1 cellular context compared by ENCODE assay signal in the genomic region with DNA sequence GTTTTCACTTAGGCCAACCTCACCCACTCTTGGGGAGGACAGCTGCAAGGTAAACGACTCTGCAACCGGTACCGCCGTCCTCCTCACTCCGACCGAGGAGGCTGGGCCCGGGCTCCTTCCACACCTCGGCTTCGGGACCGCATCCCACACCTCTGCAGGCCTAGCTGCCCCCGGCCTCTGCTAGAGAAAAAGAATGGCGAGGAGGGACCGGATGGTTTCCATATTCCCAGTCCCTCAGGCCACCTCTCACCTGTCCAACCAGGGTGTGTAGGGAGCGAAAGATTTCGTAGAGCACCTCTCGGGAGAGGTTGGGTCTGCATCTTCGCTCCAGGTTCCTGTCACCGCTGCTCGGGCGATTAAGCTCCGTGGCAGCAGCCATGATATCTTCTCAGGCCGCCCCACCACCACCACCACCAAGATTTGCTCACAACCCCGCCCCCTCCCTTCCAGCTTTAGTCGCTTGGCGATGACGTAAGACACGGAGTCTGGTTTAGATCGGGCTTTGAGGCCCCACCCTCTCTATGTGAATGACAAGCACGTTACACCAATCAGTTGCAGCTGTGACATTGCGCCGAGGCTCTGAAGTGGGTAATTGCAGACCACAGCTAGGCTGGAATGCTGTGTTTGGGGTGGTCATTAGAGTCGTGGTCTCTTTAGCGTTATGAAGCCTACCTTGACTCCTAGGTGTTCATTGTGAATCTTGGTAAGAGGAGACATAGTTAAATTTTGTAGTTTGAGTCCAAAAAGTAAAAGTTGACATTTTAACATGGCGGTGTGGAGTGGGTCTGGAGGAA.
TF ChIP-seq lines count a peak whose summit lies in the region.

Gene MBIP, minus strand, starts transcription at position 428 of the 794 bp plus-strand sequence. Its CDS starts 49 bp downstream, at position 379.

TF ChIP-seq in HepG2, 621 proteins besides CTCF, POLR2A, EP300 and RAD21 (continued from another document and continues in another):
- TF ChIP-seq, protein P1, sequence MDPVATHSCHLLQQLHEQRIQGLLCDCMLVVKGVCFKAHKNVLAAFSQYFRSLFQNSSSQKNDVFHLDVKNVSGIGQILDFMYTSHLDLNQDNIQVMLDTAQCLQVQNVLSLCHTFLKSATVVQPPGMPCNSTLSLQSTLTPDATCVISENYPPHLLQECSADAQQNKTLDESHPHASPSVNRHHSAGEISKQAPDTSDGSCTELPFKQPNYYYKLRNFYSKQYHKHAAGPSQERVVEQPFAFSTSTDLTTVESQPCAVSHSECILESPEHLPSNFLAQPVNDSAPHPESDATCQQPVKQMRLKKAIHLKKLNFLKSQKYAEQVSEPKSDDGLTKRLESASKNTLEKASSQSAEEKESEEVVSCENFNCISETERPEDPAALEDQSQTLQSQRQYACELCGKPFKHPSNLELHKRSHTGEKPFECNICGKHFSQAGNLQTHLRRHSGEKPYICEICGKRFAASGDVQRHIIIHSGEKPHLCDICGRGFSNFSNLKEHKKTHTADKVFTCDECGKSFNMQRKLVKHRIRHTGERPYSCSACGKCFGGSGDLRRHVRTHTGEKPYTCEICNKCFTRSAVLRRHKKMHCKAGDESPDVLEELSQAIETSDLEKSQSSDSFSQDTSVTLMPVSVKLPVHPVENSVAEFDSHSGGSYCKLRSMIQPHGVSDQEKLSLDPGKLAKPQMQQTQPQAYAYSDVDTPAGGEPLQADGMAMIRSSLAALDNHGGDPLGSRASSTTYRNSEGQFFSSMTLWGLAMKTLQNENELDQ (CRISPR knock-in tag; IDR thresholded peaks at IDR 0.05; ENCODE audit: borderline replicate concordance): no peak; the same call in none of the 2 replicates
- TF ChIP-seq, protein P2, sequence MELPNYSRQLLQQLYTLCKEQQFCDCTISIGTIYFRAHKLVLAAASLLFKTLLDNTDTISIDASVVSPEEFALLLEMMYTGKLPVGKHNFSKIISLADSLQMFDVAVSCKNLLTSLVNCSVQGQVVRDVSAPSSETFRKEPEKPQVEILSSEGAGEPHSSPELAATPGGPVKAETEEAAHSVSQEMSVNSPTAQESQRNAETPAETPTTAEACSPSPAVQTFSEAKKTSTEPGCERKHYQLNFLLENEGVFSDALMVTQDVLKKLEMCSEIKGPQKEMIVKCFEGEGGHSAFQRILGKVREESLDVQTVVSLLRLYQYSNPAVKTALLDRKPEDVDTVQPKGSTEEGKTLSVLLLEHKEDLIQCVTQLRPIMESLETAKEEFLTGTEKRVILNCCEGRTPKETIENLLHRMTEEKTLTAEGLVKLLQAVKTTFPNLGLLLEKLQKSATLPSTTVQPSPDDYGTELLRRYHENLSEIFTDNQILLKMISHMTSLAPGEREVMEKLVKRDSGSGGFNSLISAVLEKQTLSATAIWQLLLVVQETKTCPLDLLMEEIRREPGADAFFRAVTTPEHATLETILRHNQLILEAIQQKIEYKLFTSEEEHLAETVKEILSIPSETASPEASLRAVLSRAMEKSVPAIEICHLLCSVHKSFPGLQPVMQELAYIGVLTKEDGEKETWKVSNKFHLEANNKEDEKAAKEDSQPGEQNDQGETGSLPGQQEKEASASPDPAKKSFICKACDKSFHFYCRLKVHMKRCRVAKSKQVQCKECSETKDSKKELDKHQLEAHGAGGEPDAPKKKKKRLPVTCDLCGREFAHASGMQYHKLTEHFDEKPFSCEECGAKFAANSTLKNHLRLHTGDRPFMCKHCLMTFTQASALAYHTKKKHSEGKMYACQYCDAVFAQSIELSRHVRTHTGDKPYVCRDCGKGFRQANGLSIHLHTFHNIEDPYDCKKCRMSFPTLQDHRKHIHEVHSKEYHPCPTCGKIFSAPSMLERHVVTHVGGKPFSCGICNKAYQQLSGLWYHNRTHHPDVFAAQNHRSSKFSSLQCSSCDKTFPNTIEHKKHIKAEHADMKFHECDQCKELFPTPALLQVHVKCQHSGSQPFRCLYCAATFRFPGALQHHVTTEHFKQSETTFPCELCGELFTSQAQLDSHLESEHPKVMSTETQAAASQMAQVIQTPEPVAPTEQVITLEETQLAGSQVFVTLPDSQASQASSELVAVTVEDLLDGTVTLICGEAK (IDR thresholded peaks at IDR 0.05): no peak
- TF ChIP-seq, protein P2 (CRISPR knock-in tag; IDR thresholded peaks at IDR 0.05): no peak; the same call in 1 of the 2 replicates
- no peak for TF ChIP-seq NFIB (CRISPR knock-in tag; IDR thresholded peaks at IDR 0.05; ENCODE audit: borderline replicate concordance)
- peak; percentile 63; the same call in 1 of the 2 replicates for TF ChIP-seq ZSCAN12 (CRISPR knock-in tag; IDR thresholded peaks at IDR 0.05)
- peak; percentile 21; the same call in 1 of the 2 replicates for TF ChIP-seq ZBTB34 (CRISPR knock-in tag; IDR thresholded peaks at IDR 0.05)
- TF ChIP-seq, protein P3, sequence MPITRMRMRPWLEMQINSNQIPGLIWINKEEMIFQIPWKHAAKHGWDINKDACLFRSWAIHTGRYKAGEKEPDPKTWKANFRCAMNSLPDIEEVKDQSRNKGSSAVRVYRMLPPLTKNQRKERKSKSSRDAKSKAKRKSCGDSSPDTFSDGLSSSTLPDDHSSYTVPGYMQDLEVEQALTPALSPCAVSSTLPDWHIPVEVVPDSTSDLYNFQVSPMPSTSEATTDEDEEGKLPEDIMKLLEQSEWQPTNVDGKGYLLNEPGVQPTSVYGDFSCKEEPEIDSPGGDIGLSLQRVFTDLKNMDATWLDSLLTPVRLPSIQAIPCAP (CRISPR knock-in tag; IDR thresholded peaks at IDR 0.05; ENCODE audit: low read depth): no peak
- TF ChIP-seq FOSL1 (CRISPR knock-in tag; IDR thresholded peaks at IDR 0.05; ENCODE audit: borderline replicate concordance): no peak
- peak; percentile 6; the same call in 1 of the 2 replicates for TF ChIP-seq PPARG (CRISPR knock-in tag; conservative IDR thresholded peaks at IDR 0.05)
- peak; percentile 96 for TF ChIP-seq ZNF33B (CRISPR knock-in tag; IDR thresholded peaks at IDR 0.05)
- TF ChIP-seq THRA (CRISPR knock-in tag; IDR thresholded peaks at IDR 0.05; ENCODE audit: borderline replicate concordance): peak; percentile 47; the same call in 1 of the 2 replicates
- TF ChIP-seq CHD2 (IDR thresholded peaks at IDR 0.05; ENCODE audit: low read depth, low read length): peak; percentile 76; the same call in 1 of the 2 replicates
- TF ChIP-seq SMYD3 (CRISPR knock-in tag; IDR thresholded peaks at IDR 0.05): peak; percentile 44; the same call in 1 of the 2 replicates
- no peak for TF ChIP-seq STAG1 (CRISPR knock-in tag; IDR thresholded peaks at IDR 0.05)
- no peak for TF ChIP-seq FOXK2 (IDR thresholded peaks at IDR 0.05)
- TF ChIP-seq, protein P4, sequence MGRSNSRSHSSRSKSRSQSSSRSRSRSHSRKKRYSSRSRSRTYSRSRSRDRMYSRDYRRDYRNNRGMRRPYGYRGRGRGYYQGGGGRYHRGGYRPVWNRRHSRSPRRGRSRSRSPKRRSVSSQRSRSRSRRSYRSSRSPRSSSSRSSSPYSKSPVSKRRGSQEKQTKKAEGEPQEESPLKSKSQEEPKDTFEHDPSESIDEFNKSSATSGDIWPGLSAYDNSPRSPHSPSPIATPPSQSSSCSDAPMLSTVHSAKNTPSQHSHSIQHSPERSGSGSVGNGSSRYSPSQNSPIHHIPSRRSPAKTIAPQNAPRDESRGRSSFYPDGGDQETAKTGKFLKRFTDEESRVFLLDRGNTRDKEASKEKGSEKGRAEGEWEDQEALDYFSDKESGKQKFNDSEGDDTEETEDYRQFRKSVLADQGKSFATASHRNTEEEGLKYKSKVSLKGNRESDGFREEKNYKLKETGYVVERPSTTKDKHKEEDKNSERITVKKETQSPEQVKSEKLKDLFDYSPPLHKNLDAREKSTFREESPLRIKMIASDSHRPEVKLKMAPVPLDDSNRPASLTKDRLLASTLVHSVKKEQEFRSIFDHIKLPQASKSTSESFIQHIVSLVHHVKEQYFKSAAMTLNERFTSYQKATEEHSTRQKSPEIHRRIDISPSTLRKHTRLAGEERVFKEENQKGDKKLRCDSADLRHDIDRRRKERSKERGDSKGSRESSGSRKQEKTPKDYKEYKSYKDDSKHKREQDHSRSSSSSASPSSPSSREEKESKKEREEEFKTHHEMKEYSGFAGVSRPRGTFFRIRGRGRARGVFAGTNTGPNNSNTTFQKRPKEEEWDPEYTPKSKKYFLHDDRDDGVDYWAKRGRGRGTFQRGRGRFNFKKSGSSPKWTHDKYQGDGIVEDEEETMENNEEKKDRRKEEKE (IDR thresholded peaks at IDR 0.05): no peak
- no peak for TF ChIP-seq LCORL (IDR thresholded peaks at IDR 0.05)
- peak; percentile 58 for TF ChIP-seq LCORL (CRISPR knock-in tag; IDR thresholded peaks at IDR 0.05)
- TF ChIP-seq ZNF354B (CRISPR knock-in tag; IDR thresholded peaks at IDR 0.05): peak; percentile 73; the same call in 1 of the 2 replicates
- no peak; the same call in 1 of the 2 replicates for TF ChIP-seq JDP2 (CRISPR knock-in tag; IDR thresholded peaks at IDR 0.05; ENCODE audit: borderline replicate concordance)
- no peak; the same call in 1 of the 2 replicates for TF ChIP-seq ZMAT3 (CRISPR knock-in tag; conservative IDR thresholded peaks at IDR 0.05)
- peak; percentile 24 for TF ChIP-seq ZNF18 (CRISPR knock-in tag; IDR thresholded peaks at IDR 0.05; ENCODE audit: insufficient replicate concordance)
- TF ChIP-seq GATA4 (IDR thresholded peaks at IDR 0.05; ENCODE audit: borderline replicate concordance, low read depth): no peak; the same call in 1 of the 2 replicates
- 0 out of 2 replicates have a peak, but pooled peaks have one; percentile 16 for TF ChIP-seq RBAK (CRISPR knock-in tag; IDR thresholded peaks at IDR 0.05)
- TF ChIP-seq MZF1 (CRISPR knock-in tag; IDR thresholded peaks at IDR 0.05; ENCODE audit: borderline replicate concordance): no peak; the same call in 1 of the 2 replicates
- TF ChIP-seq ZNF10 (CRISPR knock-in tag; IDR thresholded peaks at IDR 0.05; ENCODE audit: borderline replicate concordance, low read depth): no peak
- TF ChIP-seq FOXK1 (CRISPR knock-in tag; IDR thresholded peaks at IDR 0.05; ENCODE audit: borderline replicate concordance, low read depth): peak; percentile 90; the same call in 1 of the 2 replicates
- TF ChIP-seq ARNTL (CRISPR knock-in tag; IDR thresholded peaks at IDR 0.05): peak; percentile 75; the same call in 1 of the 2 replicates
- TF ChIP-seq TARDBP (CRISPR knock-in tag; IDR thresholded peaks at IDR 0.05): peak; percentile 77; the same call in 1 of the 2 replicates
- TF ChIP-seq SMARCE1 (IDR thresholded peaks at IDR 0.05; ENCODE audit: borderline replicate concordance): no peak
- 0 out of 2 replicates have a peak, but pooled peaks have one; percentile 47 for TF ChIP-seq CBFB (CRISPR knock-in tag; IDR thresholded peaks at IDR 0.05)
- TF ChIP-seq ZBTB8A (CRISPR knock-in tag; IDR thresholded peaks at IDR 0.05; ENCODE audit: borderline replicate concordance, low read depth): peak; percentile 82; the same call in 1 of the 2 replicates
- no peak for TF ChIP-seq SOX13 (IDR thresholded peaks at IDR 0.05)
- TF ChIP-seq SOX13 (CRISPR knock-in tag; conservative IDR thresholded peaks at IDR 0.05 in 1 of 2, IDR thresholded peaks at IDR 0.05 in 1 of 2): peak in 1 of 2 experiments; percentile 29; a peak in 1 of 4 replicates
